ENCODE assay signal across 29 cellular contexts in the genomic region with DNA sequence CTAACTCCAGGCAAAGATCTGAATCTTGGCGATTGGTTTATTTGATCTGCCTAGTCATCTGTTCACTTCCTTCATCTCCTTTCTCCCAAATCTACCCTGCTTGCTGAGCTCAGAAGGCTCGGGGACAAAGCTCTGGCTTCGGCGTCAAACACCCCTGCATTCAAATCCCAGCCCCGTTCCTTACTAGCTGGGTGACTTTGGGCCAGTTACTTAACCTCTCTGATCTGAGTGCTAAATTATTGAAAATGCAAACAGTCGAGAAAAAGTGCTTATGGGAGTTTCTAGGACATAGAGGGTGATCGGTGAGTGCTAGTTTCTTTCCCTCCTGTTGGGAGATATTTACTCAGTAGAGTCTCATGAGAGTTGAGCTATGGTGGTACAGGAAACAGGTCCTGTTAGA.
"Had no signal": no experiment of that assay in that cellular context is flagged by ENCODE, and none has a peak within 500 bp of the region (broad histone marks: within the 10 kb centered on the region; RNA-seq: fewer than 3 reads in every experiment).

No MANE protein-coding gene starts in this region.

- H3K9me3 Mint-ChIP-seq: activated CD4-positive, alpha-beta T cell treated with anti-CD3 and anti-CD28 coated beads, Interleukin-2, amount 10 ng/mL, durations not matched to agents 7 days and 5 days; activated naive CD4-positive, alpha-beta T cell treated with anti-CD3 and anti-CD28 coated beads, Interleukin-2, amount 50 U/mL, for 24 hours; activated naive CD8-positive, alpha-beta T cell treated with anti-CD3 and anti-CD28 coated beads, Interleukin-2, amount 10 ng/mL, durations not matched to agents 7 days and 5 days; activated T-cell treated with anti-CD3 and anti-CD28 coated beads, Interleukin-2, amount 50 U/mL, for 24 hours; activated T-helper 2 cell treated with anti-CD3 and anti-CD28 coated beads, Interferon-gamma antibody, Interleukin-2, Interleukin-4, amounts not matched to agents 10 μg/mL and 5 μg/mL and 100 μg/mL, durations not matched to agents 14 hours and 24 hours and 36 hours had no signal

- H3K27ac Mint-ChIP-seq: activated CD4-positive, alpha-beta T cell treated with anti-CD3 and anti-CD28 coated beads for 36 hours; activated CD4-positive, alpha-beta T cell treated with anti-CD3 and anti-CD28 coated beads, Interleukin-2, amount 10 ng/mL, durations not matched to agents 7 days and 5 days; activated CD8-positive, alpha-beta T cell treated with anti-CD3 and anti-CD28 coated beads, Interleukin-2, amount 10 ng/mL, durations not matched to agents 7 days and 5 days; activated naive CD4-positive, alpha-beta T cell treated with anti-CD3 and anti-CD28 coated beads, Interleukin-2, amount 50 U/mL, for 24 hours; activated naive CD8-positive, alpha-beta T cell treated with anti-CD3 and anti-CD28 coated beads, Interleukin-2, amount 10 ng/mL, durations not matched to agents 7 days and 5 days; activated T-cell treated with anti-CD3 and anti-CD28 coated beads, Interleukin-2, amount 50 U/mL, for 24 hours; activated T-helper 2 cell treated with anti-CD3 and anti-CD28 coated beads, Interferon-gamma antibody, Interleukin-2, Interleukin-4, amounts not matched to agents 10 μg/mL and 5 μg/mL and 100 μg/mL, durations not matched to agents 14 hours and 24 hours and 36 hours; T-cell; T-helper 17 cell; WTC11 had no signal

- DNase-seq: activated CD4-positive, alpha-beta T cell treated with anti-CD3 and anti-CD28 coated beads for 36 hours; activated CD4-positive, alpha-beta T cell treated with anti-CD3 and anti-CD28 coated beads, Interleukin-2, amount 10 ng/mL, durations not matched to agents 7 days and 5 days; activated CD4-positive, alpha-beta T cell treated with anti-CD3 and anti-CD28 coated beads, Interleukin-2, amount 50 U/mL, for 48 hours; activated CD8-positive, alpha-beta T cell treated with anti-CD3 and anti-CD28 coated beads, Interleukin-2, amount 10 ng/mL, durations not matched to agents 7 days and 5 days; activated gamma-delta T cell; activated naive CD4-positive, alpha-beta T cell treated with Interleukin-2 at 50 U/mL for 16 hours; activated naive CD8-positive, alpha-beta T cell treated with anti-CD3 and anti-CD28 coated beads, Interleukin-2, amount 10 ng/mL, durations not matched to agents 7 days and 5 days; activated T-cell treated with anti-CD3 and anti-CD28 coated beads, Interleukin-2, amount 50 U/mL, for 24 hours; body of pancreas; NCI-H1048; NCI-H1105 treated with DMSO at 0.1 percent for 48 hours; NCI-H1436; NCI-H1694; NCI-H1930; NCI-H2081 treated with DMSO at 0.1 percent for 48 hours; NCI-H345; NCI-H524 treated with DMSO at 0.1 percent for 48 hours; SHP77; T-cell; T-helper 17 cell had no signal

- ATAC-seq: activated CD4-positive, alpha-beta T cell treated with anti-CD3 and anti-CD28 coated beads for 36 hours; activated CD4-positive, CD25-positive, alpha-beta regulatory T cell treated with anti-CD3 and anti-CD28 coated beads, Interleukin-2, amount 50 U/mL, for 24 hours; activated CD8-positive, alpha-beta T cell treated with anti-CD3 and anti-CD28 coated beads, Interleukin-2, amount 10 ng/mL, durations not matched to agents 7 days and 5 days; body of pancreas; Panc1; SK-N-SH treated with all-trans-retinoic acid at 6 μM for 48 hours; T-cell; T-helper 17 cell; WTC11 had no signal

- H3K4me3 Mint-ChIP-seq: activated CD4-positive, alpha-beta T cell treated with anti-CD3 and anti-CD28 coated beads for 36 hours; activated CD4-positive, alpha-beta T cell treated with anti-CD3 and anti-CD28 coated beads, Interleukin-2, amount 10 ng/mL, durations not matched to agents 7 days and 5 days; activated CD8-positive, alpha-beta T cell treated with anti-CD3 and anti-CD28 coated beads, Interleukin-2, amount 10 ng/mL, durations not matched to agents 7 days and 5 days; activated naive CD4-positive, alpha-beta T cell treated with anti-CD3 and anti-CD28 coated beads, Interleukin-2, amount 50 U/mL, for 24 hours; activated naive CD8-positive, alpha-beta T cell treated with anti-CD3 and anti-CD28 coated beads, Interleukin-2, amount 10 ng/mL, durations not matched to agents 7 days and 5 days; activated T-cell treated with anti-CD3 and anti-CD28 coated beads, Interleukin-2, amount 50 U/mL, for 24 hours; T-cell; T-helper 17 cell; WTC11 had no signal

- H3K36me3 Mint-ChIP-seq: activated naive CD4-positive, alpha-beta T cell treated with anti-CD3 and anti-CD28 coated beads, Interleukin-2, amount 50 U/mL, for 24 hours; activated naive CD8-positive, alpha-beta T cell treated with anti-CD3 and anti-CD28 coated beads, Interleukin-2, amount 10 ng/mL, durations not matched to agents 7 days and 5 days; T-cell had no signal

- H3K27me3 ChIP-seq: ascending aorta, body of pancreas, breast epithelium, MG63 had no signal

- H3K4me1 ChIP-seq: ascending aorta, body of pancreas, breast epithelium had no signal

- H3K9me3 ChIP-seq: ascending aorta, body of pancreas, breast epithelium, MG63 had no signal

- H3K36me3 ChIP-seq: ascending aorta, breast epithelium, MG63 had no signal

- H3K4me1 Mint-ChIP-seq: activated CD4-positive, alpha-beta T cell treated with anti-CD3 and anti-CD28 coated beads for 36 hours; activated CD4-positive, alpha-beta T cell treated with anti-CD3 and anti-CD28 coated beads, Interleukin-2, amount 10 ng/mL, durations not matched to agents 7 days and 5 days; activated naive CD4-positive, alpha-beta T cell treated with anti-CD3 and anti-CD28 coated beads, Interleukin-2, amount 50 U/mL, for 24 hours; T-cell; T-helper 17 cell had no signal

- H3K27ac ChIP-seq: ascending aorta, body of pancreas had no signal

- H3K4me3 ChIP-seq: ascending aorta, body of pancreas, breast epithelium, MG63 had no signal
